ENCODE assay signal across 8 cellular contexts in genomic region chr17:36592316-36592710, GRCh38. TPM values are rescaled to one million over a fixed set of nuclear protein-coding genes. Genes with fewer than 3 reads are reported as not detected.
DNase-seq lines count a peak whose midpoint lies in the region; ATAC-seq and TF ChIP-seq lines count a peak whose summit lies in the region.

No MANE protein-coding gene starts in this region.

- peaks cover 26% of the 10 kb centered on the region for H3K4me1 Mint-ChIP-seq in activated naive CD8-positive, alpha-beta T cell treated with anti-CD3 and anti-CD28 coated beads for 36 hours

- peak overlapping the region; percentile 61 for H3K4me3 ChIP-seq in Jurkat, Clone E6-1 (ENCODE audit: low read length)
- H3K4me3 ChIP-seq in iPS-11a (ENCODE audit: low read depth, low read length) (peak overlapping the region; percentile 70), gastrocnemius medialis (peak overlapping the region; percentile 73 to 78 (median 75))

- no peaks in the 10 kb centered on the region for H3K27me3 ChIP-seq in gastrocnemius medialis

- H3K4me3 Mint-ChIP-seq in activated naive CD8-positive, alpha-beta T cell treated with anti-CD3 and anti-CD28 coated beads for 36 hours, result peak overlapping the region; percentile 78

- TF ChIP-seq CTCF in gastrocnemius medialis (IDR thresholded peaks at IDR 0.05 in 4 of 5, conservative IDR thresholded peaks at IDR 0.05 in 1 of 5), result no peak

- H3K27me3 Mint-ChIP-seq in activated naive CD8-positive, alpha-beta T cell treated with anti-CD3 and anti-CD28 coated beads for 36 hours, result no peaks in the 10 kb centered on the region

- H3K9me3 ChIP-seq in gastrocnemius medialis, result no peaks in the 10 kb centered on the region

- intact Hi-C loops in gastrocnemius medialis (cut with DNase I; ENCODE audit: low total_unique reads), result no loop called here

- ATAC-seq in gastrocnemius medialis, result no peak
- ATAC-seq in GM19452 (IDR thresholded peaks at IDR 0.05; ENCODE audit: unreplicated experiment), result no peak
- no peak for ATAC-seq in GM21529 (IDR thresholded peaks at IDR 0.05; ENCODE audit: unreplicated experiment)

- in situ Hi-C loops in gastrocnemius medialis (cut with MboI; ENCODE audit: low sequenced_read_pairs in 4 of 4), result loop anchor here in 1 of 4 donors (10.0 kb wide), 1 partner anchor 58 kb away; the partner anchor contains the start of genes MYO19 and PIGW

- H3K36me3 Mint-ChIP-seq in activated naive CD8-positive, alpha-beta T cell treated with anti-CD3 and anti-CD28 coated beads for 36 hours, result peaks cover 13% of the 10 kb centered on the region

- no peaks in the 10 kb centered on the region for H3K9me3 Mint-ChIP-seq in activated naive CD8-positive, alpha-beta T cell treated with anti-CD3 and anti-CD28 coated beads for 36 hours

- DNase-seq in EL (peak; percentile 60), gastrocnemius medialis (no peak), NCI-H2081 (lab: John Stamatoyannopoulos, UW) (no peak)
- DNase-seq in Jurkat, Clone E6-1 (ENCODE audit: low read depth, low spot score), result no peak
- peak; percentile 24 for DNase-seq in activated naive CD8-positive, alpha-beta T cell treated with anti-CD3 and anti-CD28 coated beads for 36 hours

- H3K27ac ChIP-seq in gastrocnemius medialis, result peak overlapping the region; percentile 49 to 79 (median 78)

- H3K27ac Mint-ChIP-seq in activated naive CD8-positive, alpha-beta T cell treated with anti-CD3 and anti-CD28 coated beads for 36 hours, result no peak overlapping the region

- H3K4me1 ChIP-seq in gastrocnemius medialis, result peaks cover 14 to 20% of the 10 kb centered on the region in 2 donors

- H3K36me3 ChIP-seq in gastrocnemius medialis, result peaks cover 0 to 30% of the 10 kb centered on the region in 2 donors

- no peak for TF ChIP-seq POLR2A in gastrocnemius medialis (IDR thresholded peaks at IDR 0.05)

RNA-seq across cellular contexts. Expression of gene DHRS11, which starts 0.6 kb away (rescaled TPM):
- 20.1 TPM for polyA plus RNA-seq in Jurkat, Clone E6-1 (2012; ENCODE audit: insufficient read depth, insufficient read length)
- 10 to 100 TPM; 10.1 to 14.1 TPM for total RNA-seq in activated naive CD8-positive, alpha-beta T cell treated with anti-CD3 and anti-CD28 coated beads for 36 hours
- 10 to 100 TPM in 1 of 4 donors, 1 to 10 TPM in 3; 4.9 to 15.8 (median 7.4) TPM for total RNA-seq in gastrocnemius medialis

RNA-seq across cellular contexts. Expression of gene MRM1, which starts 9.1 kb away (rescaled TPM):
- 12.2 TPM for polyA plus RNA-seq in Jurkat, Clone E6-1 (2012; ENCODE audit: insufficient read depth, insufficient read length)
- total RNA-seq in activated naive CD8-positive, alpha-beta T cell treated with anti-CD3 and anti-CD28 coated beads for 36 hours, result 10 to 100 TPM; 24.4 to 26.4 TPM
- total RNA-seq in gastrocnemius medialis, result 10 to 100 TPM in 2 of 4 donors, 1 to 10 TPM in 2; 8.8 to 13.9 (median 10.8) TPM

RNA-seq across cellular contexts. Expression of gene GGNBP2, which starts 47.6 kb away (rescaled TPM):
- 48.8 TPM for polyA plus RNA-seq in Jurkat, Clone E6-1 (2012; ENCODE audit: insufficient read depth, insufficient read length)
- 10 to 100 TPM; 72.8 to 74.6 TPM for total RNA-seq in activated naive CD8-positive, alpha-beta T cell treated with anti-CD3 and anti-CD28 coated beads for 36 hours
- 10 to 100 TPM; 28.8 to 56.6 (median 39.5) TPM for total RNA-seq in gastrocnemius medialis

RNA-seq across cellular contexts. Expression of gene PIGW, which starts 57.5 kb away (rescaled TPM):
- 7.7 TPM for polyA plus RNA-seq in Jurkat, Clone E6-1 (2012; ENCODE audit: insufficient read depth, insufficient read length)
- total RNA-seq in activated naive CD8-positive, alpha-beta T cell treated with anti-CD3 and anti-CD28 coated beads for 36 hours, result 10 to 100 TPM; 32.5 to 34.6 TPM
- 1 to 10 TPM; 3.0 to 6.9 (median 4.7) TPM for total RNA-seq in gastrocnemius medialis

RNA-seq across cellular contexts. Expression of gene MYO19, which starts 57.6 kb away (rescaled TPM):
- 79.1 TPM for polyA plus RNA-seq in Jurkat, Clone E6-1 (2012; ENCODE audit: insufficient read depth, insufficient read length)
- 100 to 1,000 TPM; 123 to 134 TPM for total RNA-seq in activated naive CD8-positive, alpha-beta T cell treated with anti-CD3 and anti-CD28 coated beads for 36 hours
- 10 to 100 TPM in 3 of 4 donors, 1 to 10 TPM in 1; 7.5 to 16.8 (median 13.2) TPM for total RNA-seq in gastrocnemius medialis

Comparison
In these comparisons a context has a peak if more than half of its experiments do, and no peak if none do; other contexts are left out.
1. DNase-seq: peak in EL (single experiment) and activated naive CD8-positive, alpha-beta T cell treated with anti-CD3 and anti-CD28 coated beads for 36 hours (single experiment); none in Jurkat, Clone E6-1 (single experiment), gastrocnemius medialis (0 of 2) and NCI-H2081 (0 of 2).
2. Peak in every context shown above with its lines, with median percentiles within 50 percentile points of each other: H3K4me3 ChIP-seq.